21 cellular contexts compared by ENCODE assay signal in the genomic region with DNA sequence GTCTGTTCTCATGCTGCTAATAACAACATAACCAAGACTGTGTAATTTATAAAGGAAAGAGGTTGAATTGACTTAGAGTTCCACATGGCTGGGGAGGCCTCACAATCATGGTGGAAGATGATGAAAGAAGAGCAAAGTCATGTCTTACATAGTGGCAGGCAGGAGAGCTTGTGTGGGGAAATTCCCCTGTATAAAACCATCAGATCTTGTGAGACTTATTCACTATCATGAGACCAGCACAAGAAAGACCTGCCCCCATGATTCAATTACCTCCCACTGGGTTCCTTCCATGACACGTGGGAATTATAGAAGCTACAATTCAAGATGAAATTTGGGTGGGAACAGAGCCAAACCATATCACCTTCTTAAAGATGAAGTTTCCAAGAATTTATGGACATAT. TPM values are rescaled to one million over a fixed set of nuclear protein-coding genes. Genes with fewer than 3 reads are reported as not detected.
A peak's percentile ranks its signal among the peaks of the same experiment; 100 is the strongest.
DNase-seq lines count a peak whose midpoint lies in the region; ATAC-seq and TF ChIP-seq lines count a peak whose summit lies in the region.
"Had no signal": no experiment of that assay in that cellular context is flagged by ENCODE, and none has a peak within 500 bp of the region (broad histone marks: within the 10 kb centered on the region; RNA-seq: fewer than 3 reads in every experiment).

No MANE protein-coding gene starts in this region.

- peak overlapping the region; percentile 77 for H3K27ac Mint-ChIP-seq in activated naive CD4-positive, alpha-beta T cell treated with anti-CD3 and anti-CD28 coated beads for 36 hours
- H3K27ac Mint-ChIP-seq in activated naive CD4-positive, alpha-beta T cell treated with anti-CD3 and anti-CD28 coated beads, Interleukin-2, amount 10 ng/mL, durations not matched to agents 7 days and 5 days = no peak overlapping the region
- peak overlapping the region; percentile 8 for H3K27ac Mint-ChIP-seq in activated T-helper 2 cell treated with anti-CD3 and anti-CD28 coated beads, Interferon-gamma antibody, Interleukin-2, Interleukin-4, amounts not matched to agents 10 μg/mL and 5 μg/mL and 100 μg/mL, durations not matched to agents 14 hours and 24 hours and 36 hours
- H3K27ac Mint-ChIP-seq: CD14-positive monocyte, GM23338, HFFc6 had no signal

- peaks cover 26% of the 10 kb centered on the region for H3K9me3 Mint-ChIP-seq in activated naive CD4-positive, alpha-beta T cell treated with anti-CD3 and anti-CD28 coated beads for 36 hours
- H3K9me3 Mint-ChIP-seq in activated naive CD4-positive, alpha-beta T cell treated with anti-CD3 and anti-CD28 coated beads, Interleukin-2, amount 10 ng/mL, durations not matched to agents 7 days and 5 days = peaks cover 21% of the 10 kb centered on the region
- H3K9me3 Mint-ChIP-seq in activated T-helper 2 cell treated with anti-CD3 and anti-CD28 coated beads, Interferon-gamma antibody, Interleukin-2, Interleukin-4, amounts not matched to agents 10 μg/mL and 5 μg/mL and 100 μg/mL, durations not matched to agents 14 hours and 24 hours and 36 hours = peaks cover 26% of the 10 kb centered on the region

- TF ChIP-seq CTCF in HEK293 (tag by site-specific recombination; IDR thresholded peaks at IDR 0.05) (no peak), lung (IDR thresholded peaks at IDR 0.05; ENCODE audit: control extremely low read depth, extremely low read depth) (no peak)

- POLR2A ChIA-PET in HEK293 (lab: Yijun Ruan, JAX) = no interaction called here

- peaks cover 13% of the 10 kb centered on the region for H3K36me3 Mint-ChIP-seq in activated naive CD4-positive, alpha-beta T cell treated with anti-CD3 and anti-CD28 coated beads for 36 hours (ENCODE audit: low read depth)
- no peaks in the 10 kb centered on the region for H3K36me3 Mint-ChIP-seq in activated naive CD4-positive, alpha-beta T cell treated with anti-CD3 and anti-CD28 coated beads, Interleukin-2, amount 10 ng/mL, durations not matched to agents 7 days and 5 days
- H3K36me3 Mint-ChIP-seq in activated T-helper 2 cell treated with anti-CD3 and anti-CD28 coated beads, Interferon-gamma antibody, Interleukin-2, Interleukin-4, amounts not matched to agents 10 μg/mL and 5 μg/mL and 100 μg/mL, durations not matched to agents 14 hours and 24 hours and 36 hours (ENCODE audit: low read depth) = peaks cover 11% of the 10 kb centered on the region
- H3K36me3 Mint-ChIP-seq: CD14-positive monocyte had no signal

- no peak for ATAC-seq in lung (ENCODE audit: insufficient read depth, low FRiP score)
- ATAC-seq: GM23338, Right ventricle myocardium inferior had no signal

- CTCF ChIA-PET in activated naive CD4-positive, alpha-beta T cell treated with anti-CD3 and anti-CD28 coated beads for 36 hours (lab: Charles Lee) = interaction anchor here (0.7 to 1.2 kb wide), 3 partner anchors 22 to 165 kb away, joined by 3 to 4 read pairs (median 4); no protein-coding TSS in a partner anchor
- CTCF ChIA-PET in activated naive CD4-positive, alpha-beta T cell treated with anti-CD3 and anti-CD28 coated beads, Interleukin-2, amount 10 ng/mL, durations not matched to agents 7 days and 5 days (lab: Charles Lee) = no interaction called here
- CTCF ChIA-PET in HEK293 (lab: Yijun Ruan, JAX) = interaction anchor here (1.0 kb wide), 1 partner anchor 142 kb away, joined by 3 read pairs; no protein-coding TSS in a partner anchor

- H3K9me3 ChIP-seq in HEK293 (ENCODE audit: control insufficient read depth, insufficient read depth, low read depth, low read length) (no peaks in the 10 kb centered on the region), lung (ENCODE audit: control insufficient read depth in 2 of 2, insufficient read depth in 1 of 2, low read length in 1 of 2) (peaks cover 0 to 9% of the 10 kb centered on the region in 2 donors)

- H3K27ac ChIP-seq in HEK293 (ENCODE audit: extremely low read depth, low read depth, low read length) (no peak overlapping the region), lung (ENCODE audit: low read depth in 1 of 2, low read length in 1 of 2) (no peak overlapping the region)

- no peaks in the 10 kb centered on the region for H3K27me3 ChIP-seq in lung (ENCODE audit: control insufficient read depth, insufficient read depth)

- H3K36me3 ChIP-seq in HEK293 (ENCODE audit: control insufficient read depth in 2 of 2, insufficient read depth in 1 of 2, low read length in 2 of 2) (no peaks in the 10 kb centered on the region), lung (ENCODE audit: control insufficient read depth in 2 of 2, insufficient read depth in 2 of 2, low read length in 2 of 2) (no peaks in the 10 kb centered on the region)

- H3K4me3 Mint-ChIP-seq in activated naive CD4-positive, alpha-beta T cell treated with anti-CD3 and anti-CD28 coated beads for 36 hours = no peak overlapping the region
- no peak overlapping the region for H3K4me3 Mint-ChIP-seq in activated naive CD4-positive, alpha-beta T cell treated with anti-CD3 and anti-CD28 coated beads, Interleukin-2, amount 10 ng/mL, durations not matched to agents 7 days and 5 days
- no peak overlapping the region for H3K4me3 Mint-ChIP-seq in activated T-helper 2 cell treated with anti-CD3 and anti-CD28 coated beads, Interferon-gamma antibody, Interleukin-2, Interleukin-4, amounts not matched to agents 10 μg/mL and 5 μg/mL and 100 μg/mL, durations not matched to agents 14 hours and 24 hours and 36 hours (ENCODE audit: low read depth)
- H3K4me3 Mint-ChIP-seq: CD14-positive monocyte, GM23338, HFFc6 had no signal

- no peak overlapping the region for H3K4me3 ChIP-seq in HEK293 (ENCODE audit: low read depth, low read length)
- no peak overlapping the region for H3K4me3 ChIP-seq in lung
- H3K4me3 ChIP-seq: GM23338 had no signal

- intact Hi-C loops in activated naive CD4-positive, alpha-beta T cell treated with anti-CD3 and anti-CD28 coated beads for 36 hours (cut with micrococcal nuclease) = loop anchor here (5.0 kb wide), 1 partner anchor 59 kb away; no protein-coding TSS in a partner anchor
- intact Hi-C loops in activated T-helper 2 cell treated with anti-CD3 and anti-CD28 coated beads, Interferon-gamma antibody, Interleukin-2, Interleukin-4, amounts not matched to agents 10 μg/mL and 5 μg/mL and 100 μg/mL, durations not matched to agents 14 hours and 24 hours and 36 hours (cut with micrococcal nuclease) = no loop called here

- WGBS in lung, 2 donors = 65 to 82% methylated on average over 1 of the region's 1 CpG

- peaks cover 13% of the 10 kb centered on the region for H3K4me1 Mint-ChIP-seq in activated naive CD4-positive, alpha-beta T cell treated with anti-CD3 and anti-CD28 coated beads for 36 hours (ENCODE audit: low read depth)
- H3K4me1 Mint-ChIP-seq in activated naive CD4-positive, alpha-beta T cell treated with anti-CD3 and anti-CD28 coated beads, Interleukin-2, amount 10 ng/mL, durations not matched to agents 7 days and 5 days = no peaks in the 10 kb centered on the region
- peaks cover 4% of the 10 kb centered on the region for H3K4me1 Mint-ChIP-seq in activated T-helper 2 cell treated with anti-CD3 and anti-CD28 coated beads, Interferon-gamma antibody, Interleukin-2, Interleukin-4, amounts not matched to agents 10 μg/mL and 5 μg/mL and 100 μg/mL, durations not matched to agents 14 hours and 24 hours and 36 hours (ENCODE audit: low read depth)
- H3K4me1 Mint-ChIP-seq: CD14-positive monocyte had no signal

- no peaks in the 10 kb centered on the region for H3K27me3 Mint-ChIP-seq in activated naive CD4-positive, alpha-beta T cell treated with anti-CD3 and anti-CD28 coated beads for 36 hours (ENCODE audit: low read depth)
- peaks cover 11% of the 10 kb centered on the region for H3K27me3 Mint-ChIP-seq in activated naive CD4-positive, alpha-beta T cell treated with anti-CD3 and anti-CD28 coated beads, Interleukin-2, amount 10 ng/mL, durations not matched to agents 7 days and 5 days
- peaks cover 6% of the 10 kb centered on the region for H3K27me3 Mint-ChIP-seq in activated T-helper 2 cell treated with anti-CD3 and anti-CD28 coated beads, Interferon-gamma antibody, Interleukin-2, Interleukin-4, amounts not matched to agents 10 μg/mL and 5 μg/mL and 100 μg/mL, durations not matched to agents 14 hours and 24 hours and 36 hours (ENCODE audit: low read depth)

- H3K4me1 ChIP-seq in HEK293 (ENCODE audit: control insufficient read depth, insufficient read depth, low read length) = no peaks in the 10 kb centered on the region
- no peaks in the 10 kb centered on the region for H3K4me1 ChIP-seq in lung (ENCODE audit: control insufficient read depth in 2 of 2, insufficient read depth in 2 of 2, low read length in 2 of 2)

- DNase-seq in activated naive CD4-positive, alpha-beta T cell treated with anti-CD3 and anti-CD28 coated beads for 36 hours = peak; percentile 10
- DNase-seq in activated naive CD4-positive, alpha-beta T cell treated with anti-CD3 and anti-CD28 coated beads, Interleukin-2, amount 10 ng/mL, durations not matched to agents 7 days and 5 days = no peak
- no peak for DNase-seq in activated T-helper 2 cell treated with anti-CD3 and anti-CD28 coated beads, Interferon-gamma antibody, Interleukin-2, Interleukin-4, amounts not matched to agents 10 μg/mL and 5 μg/mL and 100 μg/mL, durations not matched to agents 14 hours and 24 hours and 36 hours (ENCODE audit: low spot score)
- DNase-seq in lung (ENCODE audit: low spot score) (peak; percentile 11), DMS 273 (lab: John Stamatoyannopoulos, UW; ENCODE audit: unreplicated experiment) (no peak), NCI-H1048 (lab: John Stamatoyannopoulos, UW) (no peak)
- DNase-seq: ACHN, AML-193, COR-L47, EL, HFFc6, NCI-H1092 treated with DMSO at 0.1 percent for 48 hours, NCI-H1694, NCI-H2107, NCI-H2227 treated with DMSO at 0.1 percent for 48 hours, NCI-H524 had no signal

RNA-seq across cellular contexts. Expression of a gene that starts 2.5 kb away (rescaled TPM):
- not detected for total RNA-seq in activated naive CD4-positive, alpha-beta T cell treated with anti-CD3 and anti-CD28 coated beads for 36 hours
- total RNA-seq in activated T-helper 2 cell treated with anti-CD3 and anti-CD28 coated beads, Interferon-gamma antibody, Interleukin-2, Interleukin-4, amounts not matched to agents 10 μg/mL and 5 μg/mL and 100 μg/mL, durations not matched to agents 14 hours and 24 hours and 36 hours = not detected in 2 replicates
- under 1 TPM in 1 of 2 donors, not detected in 1; 0.09 TPM for total RNA-seq in lung
- under 1 TPM in 1 of 2 donors, not detected in 1; 0.01 TPM for polyA plus RNA-seq in lung
- total RNA-seq: GM23338, HFFc6, MCF 10A, Right ventricle myocardium inferior had no signal
- polyA plus RNA-seq: CD14-positive monocyte, GM23338 had no signal

RNA-seq across cellular contexts. Expression of a gene that starts 3.8 kb away (rescaled TPM):
- total RNA-seq in activated naive CD4-positive, alpha-beta T cell treated with anti-CD3 and anti-CD28 coated beads for 36 hours = not detected
- not detected in 2 replicates for total RNA-seq in activated T-helper 2 cell treated with anti-CD3 and anti-CD28 coated beads, Interferon-gamma antibody, Interleukin-2, Interleukin-4, amounts not matched to agents 10 μg/mL and 5 μg/mL and 100 μg/mL, durations not matched to agents 14 hours and 24 hours and 36 hours
- not detected for total RNA-seq in lung
- under 1 TPM in 1 of 2 donors, not detected in 1; 0.05 TPM for polyA plus RNA-seq in lung
- total RNA-seq: GM23338, HFFc6, MCF 10A, Right ventricle myocardium inferior had no signal
- polyA plus RNA-seq: CD14-positive monocyte, GM23338 had no signal

RNA-seq across cellular contexts. Expression of a gene that starts 11.3 kb away (rescaled TPM):
- total RNA-seq in activated naive CD4-positive, alpha-beta T cell treated with anti-CD3 and anti-CD28 coated beads for 36 hours = not detected
- total RNA-seq in activated T-helper 2 cell treated with anti-CD3 and anti-CD28 coated beads, Interferon-gamma antibody, Interleukin-2, Interleukin-4, amounts not matched to agents 10 μg/mL and 5 μg/mL and 100 μg/mL, durations not matched to agents 14 hours and 24 hours and 36 hours = not detected in 2 replicates
- not detected for total RNA-seq in lung
- not detected for polyA plus RNA-seq in lung
- total RNA-seq: GM23338, HFFc6, MCF 10A, Right ventricle myocardium inferior had no signal
- polyA plus RNA-seq: CD14-positive monocyte, GM23338 had no signal

RNA-seq across cellular contexts. Expression of a gene that starts 51.2 kb away (rescaled TPM):
- not detected for total RNA-seq in activated naive CD4-positive, alpha-beta T cell treated with anti-CD3 and anti-CD28 coated beads for 36 hours
- total RNA-seq in activated T-helper 2 cell treated with anti-CD3 and anti-CD28 coated beads, Interferon-gamma antibody, Interleukin-2, Interleukin-4, amounts not matched to agents 10 μg/mL and 5 μg/mL and 100 μg/mL, durations not matched to agents 14 hours and 24 hours and 36 hours = 0.34 TPM in 1 of 2 replicates, not detected in the other
- not detected for total RNA-seq in lung
- polyA plus RNA-seq in lung = not detected
- total RNA-seq: GM23338, HFFc6, MCF 10A, Right ventricle myocardium inferior had no signal
- polyA plus RNA-seq: CD14-positive monocyte, GM23338 had no signal

Comparison
In these comparisons a context has a peak if more than half of its experiments do, and no peak if none do; other contexts are left out.
1. DNase-seq: peak in activated naive CD4-positive, alpha-beta T cell treated with anti-CD3 and anti-CD28 coated beads for 36 hours (single experiment) and lung (single experiment); none in activated naive CD4-positive, alpha-beta T cell treated with anti-CD3 and anti-CD28 coated beads, Interleukin-2, amount 10 ng/mL, durations not matched to agents 7 days and 5 days (single experiment), activated T-helper 2 cell treated with anti-CD3 and anti-CD28 coated beads, Interferon-gamma antibody, Interleukin-2, Interleukin-4, amounts not matched to agents 10 μg/mL and 5 μg/mL and 100 μg/mL, durations not matched to agents 14 hours and 24 hours and 36 hours (single experiment), DMS 273 (single experiment) and NCI-H1048 (single experiment).